Comparison of ENCODE assay signal across 19 cellular contexts in the genomic region with DNA sequence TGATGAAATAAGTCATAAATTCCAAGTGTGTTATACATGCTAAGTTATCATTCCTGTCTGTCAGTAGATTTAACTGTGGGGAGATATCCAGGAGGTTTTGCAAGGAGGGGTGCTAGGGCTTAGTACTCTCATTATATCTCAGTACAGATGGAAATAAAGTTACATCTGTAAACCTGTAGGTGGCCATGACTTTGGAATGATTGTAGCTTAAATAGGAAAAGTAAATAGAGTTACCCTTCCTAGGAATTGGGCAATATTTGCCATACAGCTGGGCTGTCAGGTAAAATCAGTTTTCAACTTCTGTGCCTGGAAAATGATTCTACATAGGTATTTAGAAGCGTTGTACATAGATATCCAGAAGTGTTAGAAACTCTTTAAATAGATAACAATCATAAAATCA. TPM values are rescaled to one million over a fixed set of nuclear protein-coding genes. Genes with fewer than 3 reads are reported as not detected.
DNase-seq lines count a peak whose midpoint lies in the region; ATAC-seq and TF ChIP-seq lines count a peak whose summit lies in the region.
"Had no signal": no experiment of that assay in that cellular context is flagged by ENCODE, and none has a peak within 500 bp of the region (broad histone marks: within the 10 kb centered on the region; RNA-seq: fewer than 3 reads in every experiment).

No MANE protein-coding gene starts in this region.

- H3K27me3 Mint-ChIP-seq in progenitor cell of endocrine pancreas = peaks cover 3% of the 10 kb centered on the region

- no peaks in the 10 kb centered on the region for H3K9me2 ChIP-seq in Karpas-422 (replicated peaks; ENCODE audit: insufficient read depth, low read length)

- no peak overlapping the region for H3K27ac ChIP-seq in VCaP
- no peak overlapping the region for H3K27ac ChIP-seq in Karpas-422 (ENCODE audit: low read length)
- H3K27ac ChIP-seq: GM23248, Peyer's patch had no signal

- no peak overlapping the region for H3K4me3 Mint-ChIP-seq in progenitor cell of endocrine pancreas (ENCODE audit: low read depth)
- H3K4me3 Mint-ChIP-seq: CD14-positive monocyte had no signal

- H3K36me3 Mint-ChIP-seq in progenitor cell of endocrine pancreas (ENCODE audit: insufficient read depth) = no peaks in the 10 kb centered on the region

- no peak overlapping the region for H2AFZ ChIP-seq in Karpas-422 (ENCODE audit: low read length)
- H2AFZ ChIP-seq: GM23248 had no signal

- no peaks in the 10 kb centered on the region for H3K4me1 Mint-ChIP-seq in progenitor cell of endocrine pancreas (ENCODE audit: low read depth)

- H3K79me2 ChIP-seq in Karpas-422 (ENCODE audit: low read length) = no peaks in the 10 kb centered on the region

- H3K9me3 Mint-ChIP-seq in progenitor cell of endocrine pancreas (ENCODE audit: low read depth) = peaks cover 4% of the 10 kb centered on the region

- H3K36me3 ChIP-seq in Karpas-422 (ENCODE audit: insufficient read depth, low read length) = no peaks in the 10 kb centered on the region
- H3K36me3 ChIP-seq: Peyer's patch had no signal

- no peaks in the 10 kb centered on the region for H3K9me3 ChIP-seq in Karpas-422 (ENCODE audit: low read length)
- H3K9me3 ChIP-seq: Peyer's patch had no signal

- H3K4me1 ChIP-seq in Karpas-422 (ENCODE audit: low read length) = no peaks in the 10 kb centered on the region
- H3K4me1 ChIP-seq: Peyer's patch had no signal

- in situ Hi-C loops in KBM-7 (cut with MboI; ENCODE audit: low pct_unique_long_range_greater_than_20kb, low sequenced_read_pairs) = no loop called here

- H4K20me1 ChIP-seq in Karpas-422 (ENCODE audit: insufficient read depth, low read depth, low read length) = no peaks in the 10 kb centered on the region

- DNase-seq in LNCaP clone FGC (ENCODE audit: low read depth) (peak; percentile 46), left lobe of liver (ENCODE audit: low spot score) (no peak), progenitor cell of endocrine pancreas (ENCODE audit: low spot score, unreplicated experiment) (no peak), Karpas-422 (no peak), KBM-7 (no peak)
- DNase-seq: GM23248, HCEC 1CT, NCI-H1417, NCI-H187, NCI-H2227 treated with DMSO at 0.1 percent for 48 hours, NCI-H524, Peyer's patch, SW 1271 had no signal

- TF ChIP-seq CTCF in LNCaP clone FGC (IDR thresholded peaks at IDR 0.05; ENCODE audit: control insufficient read depth, extremely low read depth, insufficient read depth) (peak; percentile 23; the same call in 1 of the 2 replicates), VCaP (conservative IDR thresholded peaks at IDR 0.05) (peak; percentile 31; the same call in 1 of the 2 replicates), progenitor cell of endocrine pancreas (IDR thresholded peaks at IDR 0.05; ENCODE audit: unreplicated experiment) (peak; percentile 7)

- no peak overlapping the region for H3K27ac Mint-ChIP-seq in progenitor cell of endocrine pancreas
- H3K27ac Mint-ChIP-seq: CD14-positive monocyte had no signal

- ATAC-seq in left lobe of liver (peak; percentile 90), GM21529 (IDR thresholded peaks at IDR 0.05; ENCODE audit: unreplicated experiment) (no peak), HG02759 (IDR thresholded peaks at IDR 0.05; ENCODE audit: unreplicated experiment) (no peak)
- ATAC-seq: K562 had no signal

- no peak overlapping the region for H3K4me2 ChIP-seq in Karpas-422 (ENCODE audit: low read depth, low read length, poor library complexity, severe bottlenecking)

- H3K9ac ChIP-seq in Karpas-422 (ENCODE audit: low read length) = no peak overlapping the region
- H3K9ac ChIP-seq: GM23248 had no signal

- no peak overlapping the region for H3K4me3 ChIP-seq in LNCaP clone FGC (ENCODE audit: low read depth, low read length)
- H3K4me3 ChIP-seq in Karpas-422 (ENCODE audit: low read length) = no peak overlapping the region
- H3K4me3 ChIP-seq: GM23248, K562, Peyer's patch had no signal

- no peaks in the 10 kb centered on the region for H3K27me3 ChIP-seq in Karpas-422 (ENCODE audit: low read length)
- H3K27me3 ChIP-seq: Peyer's patch had no signal

RNA-seq across cellular contexts. Expression of a gene that starts 19.8 kb away (rescaled TPM):
- 0.25 TPM for total RNA-seq in left lobe of liver
- total RNA-seq in progenitor cell of endocrine pancreas = 0.22 and 0.44 TPM in 2 replicates
- not detected in 2 replicates for total RNA-seq in Karpas-422 (2014; rRNA removed; shearing (Covaris generic); ENCODE audit: low replicate concordance)
- total RNA-seq: K562, M059J had no signal
